In the genomic region with DNA sequence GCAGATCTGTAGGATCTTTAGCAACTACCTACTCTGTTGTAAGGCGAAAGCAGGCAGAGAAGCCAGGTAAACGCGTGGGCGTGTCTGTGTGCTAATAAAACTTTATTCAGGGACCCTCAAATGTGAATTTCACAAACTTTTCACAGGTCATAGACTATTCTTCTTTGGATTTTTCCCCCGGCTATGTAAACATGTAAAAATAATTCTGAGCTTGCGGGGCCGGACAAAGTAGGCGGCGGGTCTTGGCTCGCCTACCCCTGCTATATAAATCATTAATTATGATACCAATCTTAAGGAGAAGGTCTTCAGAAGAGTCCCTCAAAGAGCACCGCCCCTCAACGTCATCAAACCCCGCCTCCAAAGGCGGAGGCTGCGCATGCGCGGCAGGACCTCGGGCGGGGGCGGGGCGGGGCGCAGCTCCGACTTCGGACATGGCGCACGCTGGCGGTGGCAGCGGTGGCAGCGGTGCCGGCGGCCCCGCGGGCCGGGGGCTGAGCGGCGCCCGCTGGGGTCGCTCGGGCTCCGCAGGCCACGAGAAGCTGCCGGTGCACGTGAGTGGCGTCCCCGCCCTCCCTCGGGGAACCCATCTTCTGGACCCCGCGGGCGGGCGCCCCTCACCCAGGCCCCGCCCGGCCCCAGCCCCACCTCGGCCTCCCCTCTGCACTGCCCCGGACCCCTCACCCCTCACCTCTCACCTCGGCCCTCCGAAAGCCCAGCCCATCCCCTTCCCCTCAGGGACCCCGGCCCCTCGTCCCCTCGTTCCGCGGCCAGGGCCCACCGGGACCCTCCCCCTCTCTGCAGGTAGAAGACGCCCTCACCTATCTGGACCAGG, we compare ENCODE assay signal across 8 cellular contexts. TPM values are rescaled to one million over a fixed set of nuclear protein-coding genes. Genes with fewer than 3 reads are reported as not detected.
DNase-seq lines count a peak whose midpoint lies in the region; ATAC-seq and TF ChIP-seq lines count a peak whose summit lies in the region.

A gene with protein sequence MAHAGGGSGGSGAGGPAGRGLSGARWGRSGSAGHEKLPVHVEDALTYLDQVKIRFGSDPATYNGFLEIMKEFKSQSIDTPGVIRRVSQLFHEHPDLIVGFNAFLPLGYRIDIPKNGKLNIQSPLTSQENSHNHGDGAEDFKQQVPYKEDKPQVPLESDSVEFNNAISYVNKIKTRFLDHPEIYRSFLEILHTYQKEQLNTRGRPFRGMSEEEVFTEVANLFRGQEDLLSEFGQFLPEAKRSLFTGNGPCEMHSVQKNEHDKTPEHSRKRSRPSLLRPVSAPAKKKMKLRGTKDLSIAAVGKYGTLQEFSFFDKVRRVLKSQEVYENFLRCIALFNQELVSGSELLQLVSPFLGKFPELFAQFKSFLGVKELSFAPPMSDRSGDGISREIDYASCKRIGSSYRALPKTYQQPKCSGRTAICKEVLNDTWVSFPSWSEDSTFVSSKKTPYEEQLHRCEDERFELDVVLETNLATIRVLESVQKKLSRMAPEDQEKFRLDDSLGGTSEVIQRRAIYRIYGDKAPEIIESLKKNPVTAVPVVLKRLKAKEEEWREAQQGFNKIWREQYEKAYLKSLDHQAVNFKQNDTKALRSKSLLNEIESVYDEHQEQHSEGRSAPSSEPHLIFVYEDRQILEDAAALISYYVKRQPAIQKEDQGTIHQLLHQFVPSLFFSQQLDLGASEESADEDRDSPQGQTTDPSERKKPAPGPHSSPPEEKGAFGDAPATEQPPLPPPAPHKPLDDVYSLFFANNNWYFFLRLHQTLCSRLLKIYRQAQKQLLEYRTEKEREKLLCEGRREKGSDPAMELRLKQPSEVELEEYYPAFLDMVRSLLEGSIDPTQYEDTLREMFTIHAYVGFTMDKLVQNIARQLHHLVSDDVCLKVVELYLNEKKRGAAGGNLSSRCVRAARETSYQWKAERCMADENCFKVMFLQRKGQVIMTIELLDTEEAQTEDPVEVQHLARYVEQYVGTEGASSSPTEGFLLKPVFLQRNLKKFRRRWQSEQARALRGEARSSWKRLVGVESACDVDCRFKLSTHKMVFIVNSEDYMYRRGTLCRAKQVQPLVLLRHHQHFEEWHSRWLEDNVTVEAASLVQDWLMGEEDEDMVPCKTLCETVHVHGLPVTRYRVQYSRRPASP (plus strand): TSS at position 409 of the 832 bp plus-strand sequence. CDS start 23 bp downstream, at position 432.

- in situ Hi-C loops in GM13976 (cut with MboI; ENCODE audit: low sequenced_read_pairs, unreplicated experiment): no loop called here

- CTCF ChIA-PET in activated CD8-positive, alpha-beta memory T cell treated with anti-CD3 and anti-CD28 coated beads, Interleukin-2, amount 10 ng/mL, durations not matched to agents 7 days and 5 days (lab: Charles Lee): interaction anchor here (0.6 to 0.9 kb wide), 2 partner anchors 12 to 1118 kb away, joined by 3 to 4 read pairs; no protein-coding TSS in a partner anchor

- peaks cover 40% of the 10 kb centered on the region for H3K36me3 ChIP-seq in NT2/D1 (ENCODE audit: insufficient read depth, insufficient read length, low read length)

- H3K4me1 ChIP-seq in NT2/D1 (ENCODE audit: insufficient read depth, insufficient read length): peaks cover 5% of the 10 kb centered on the region

- H3K4me3 Mint-ChIP-seq in activated CD8-positive, alpha-beta memory T cell treated with anti-CD3 and anti-CD28 coated beads, Interleukin-2, amount 10 ng/mL, durations not matched to agents 7 days and 5 days: peak within 1 kb of the TSS; percentile 75
- H3K4me3 Mint-ChIP-seq in effector memory CD8-positive, alpha-beta T cell: peak within 1 kb of the TSS; percentile 82 to 83

- ATAC-seq in activated CD8-positive, alpha-beta memory T cell treated with anti-CD3 and anti-CD28 coated beads, Interleukin-2, amount 10 ng/mL, durations not matched to agents 7 days and 5 days: peak; percentile 92
- peak; percentile 96 for ATAC-seq in effector memory CD8-positive, alpha-beta T cell (replicated peaks)
- ATAC-seq in HG03039 (IDR thresholded peaks at IDR 0.05; ENCODE audit: unreplicated experiment): no peak

- no peaks in the 10 kb centered on the region for H3K27me3 ChIP-seq in NT2/D1 (ENCODE audit: insufficient read depth, insufficient read length)

- peak within 1 kb of the TSS; percentile 88 for H3K9ac ChIP-seq in NT2/D1 (ENCODE audit: insufficient read length, low read depth)

- H3K9me3 ChIP-seq in NT2/D1 (ENCODE audit: insufficient read depth, low read length): no peaks in the 10 kb centered on the region

- peak within 1 kb of the TSS; percentile 81 for H3K4me3 ChIP-seq in NT2/D1 (ENCODE audit: insufficient read length, low read depth)

- H3K27me3 Mint-ChIP-seq in activated CD8-positive, alpha-beta memory T cell treated with anti-CD3 and anti-CD28 coated beads, Interleukin-2, amount 10 ng/mL, durations not matched to agents 7 days and 5 days: peaks cover 28% of the 10 kb centered on the region
- H3K27me3 Mint-ChIP-seq in effector memory CD8-positive, alpha-beta T cell: peaks cover 31 to 37% of the 10 kb centered on the region in 2 donors

- no peaks in the 10 kb centered on the region for H3K9me3 Mint-ChIP-seq in activated CD8-positive, alpha-beta memory T cell treated with anti-CD3 and anti-CD28 coated beads, Interleukin-2, amount 10 ng/mL, durations not matched to agents 7 days and 5 days (ENCODE audit: low read depth)
- H3K9me3 Mint-ChIP-seq in effector memory CD8-positive, alpha-beta T cell: no peaks in the 10 kb centered on the region

- peaks cover 14% of the 10 kb centered on the region for H3K36me3 Mint-ChIP-seq in activated CD8-positive, alpha-beta memory T cell treated with anti-CD3 and anti-CD28 coated beads, Interleukin-2, amount 10 ng/mL, durations not matched to agents 7 days and 5 days
- peaks cover 37% of the 10 kb centered on the region for H3K36me3 Mint-ChIP-seq in effector memory CD8-positive, alpha-beta T cell (ENCODE audit: insufficient read depth)

- TF ChIP-seq CTCF in GM13976 (IDR thresholded peaks at IDR 0.05; ENCODE audit: borderline replicate concordance, control extremely low read depth, extremely low read depth, insufficient read depth, missing control alignments): no peak

- H3K4me1 Mint-ChIP-seq in activated CD8-positive, alpha-beta memory T cell treated with anti-CD3 and anti-CD28 coated beads, Interleukin-2, amount 10 ng/mL, durations not matched to agents 7 days and 5 days: peaks cover 27% of the 10 kb centered on the region
- H3K4me1 Mint-ChIP-seq in effector memory CD8-positive, alpha-beta T cell (ENCODE audit: low read depth in 2 of 2): peaks cover 15 to 24% of the 10 kb centered on the region in 2 donors

- peak; percentile 97 for DNase-seq in GM13976 (ENCODE audit: low spot score)
- peak; percentile 54 for DNase-seq in HS-27A (ENCODE audit: low read depth)
- DNase-seq in NT2/D1 (ENCODE audit: low read depth, low spot score): peak; percentile 89
- DNase-seq in activated CD8-positive, alpha-beta memory T cell treated with anti-CD3 and anti-CD28 coated beads, Interleukin-2, amount 10 ng/mL, durations not matched to agents 7 days and 5 days: peak; percentile 90
- DNase-seq in effector memory CD8-positive, alpha-beta T cell: peak; percentile 86 to 93 (median 90)
- peak; percentile 93 for DNase-seq in medulla oblongata (ENCODE audit: extremely low spot score)
- peak; percentile 81 to 87 (median 84) for DNase-seq in stimulated activated CD4-positive, alpha-beta T cell treated with anti-CD3 and anti-CD28 coated beads, TNF-alpha, amount 100 ng/mL, for 4 hours (ENCODE audit: low read depth in 3 of 3)

- peak within 1 kb of the TSS; percentile 54 for H3K27ac Mint-ChIP-seq in activated CD8-positive, alpha-beta memory T cell treated with anti-CD3 and anti-CD28 coated beads, Interleukin-2, amount 10 ng/mL, durations not matched to agents 7 days and 5 days
- peak within 1 kb of the TSS; percentile 83 for H3K27ac Mint-ChIP-seq in effector memory CD8-positive, alpha-beta T cell

RNA-seq across cellular contexts. Expression of the gene that starts here (rescaled TPM):
- 10 to 100 TPM; 29.1 to 30.5 TPM for total RNA-seq in activated CD8-positive, alpha-beta memory T cell treated with anti-CD3 and anti-CD28 coated beads, Interleukin-2, amount 10 ng/mL, durations not matched to agents 7 days and 5 days
